16 cellular contexts compared by ENCODE assay signal in genomic region chr2:147025611-147026010, GRCh38.
A peak's percentile ranks its signal among the peaks of the same experiment; 100 is the strongest.
DNase-seq lines count a peak whose midpoint lies in the region; ATAC-seq, FAIRE-seq and TF ChIP-seq lines count a peak whose summit lies in the region.
"Had no signal": no experiment of that assay in that cellular context is flagged by ENCODE, and none has a peak within 500 bp of the region (broad histone marks: within the 10 kb centered on the region; RNA-seq: fewer than 3 reads in every experiment).

No MANE protein-coding gene starts in this region.

- H4K20me1 ChIP-seq in GM23248 (ENCODE audit: insufficient read depth) (no peaks in the 10 kb centered on the region), smooth muscle cell (ENCODE audit: low read depth) (no peaks in the 10 kb centered on the region)

- H3K4me2 ChIP-seq in GM23248 (ENCODE audit: unreplicated experiment) (peak overlapping the region; percentile 56), smooth muscle cell (peak overlapping the region; percentile 64)
- H3K4me2 ChIP-seq: neural progenitor cell had no signal

- no peaks in the 10 kb centered on the region for H3K27me3 ChIP-seq in GM23248 (replicated peaks; ENCODE audit: insufficient read depth)
- no peaks in the 10 kb centered on the region for H3K27me3 ChIP-seq in RWPE2 (ENCODE audit: insufficient read depth, poor library complexity, severe bottlenecking)
- H3K27me3 ChIP-seq in smooth muscle cell (ENCODE audit: low read depth), result no peaks in the 10 kb centered on the region
- H3K27me3 ChIP-seq: neural progenitor cell had no signal

- H3K9me2 ChIP-seq in GM23248 (ENCODE audit: insufficient read depth), result no peaks in the 10 kb centered on the region

- H3K79me2 ChIP-seq in GM23248 (ENCODE audit: insufficient read depth) (no peaks in the 10 kb centered on the region), smooth muscle cell (ENCODE audit: low read depth) (no peaks in the 10 kb centered on the region)

- no peak for FAIRE-seq in GM12892 (lab: Jason Lieb, UNC)
- FAIRE-seq: frontal cortex, small intestine had no signal

- H3K4me3 ChIP-seq in GM23248 (no peak overlapping the region), RWPE2 (ENCODE audit: severe bottlenecking) (no peak overlapping the region), fibroblast of the aortic adventitia (ENCODE audit: low read depth, low read length) (no peak overlapping the region), smooth muscle cell (no peak overlapping the region)
- H3K4me3 ChIP-seq: neural progenitor cell had no signal

- H3K4me1 ChIP-seq in GM23248 (ENCODE audit: insufficient read depth), result peaks cover 27% of the 10 kb centered on the region
- H3K4me1 ChIP-seq in RWPE2 (ENCODE audit: insufficient read depth, poor library complexity, severe bottlenecking), result peaks cover 9% of the 10 kb centered on the region
- H3K4me1 ChIP-seq in smooth muscle cell (ENCODE audit: low read depth), result peaks cover 5% of the 10 kb centered on the region

- peak; percentile 44; the same call in 1 of the 3 replicates for ATAC-seq in RWPE2 (ENCODE audit: low read depth)
- ATAC-seq in HG03565 (IDR thresholded peaks at IDR 0.05; ENCODE audit: unreplicated experiment), result no peak
- ATAC-seq: Panc1 had no signal

- H3F3A ChIP-seq in GM23248 (ENCODE audit: insufficient read depth) (peaks cover 36% of the 10 kb centered on the region), smooth muscle cell (ENCODE audit: low read depth) (peaks cover 4% of the 10 kb centered on the region)

- peak overlapping the region; percentile 88 for H3K27ac ChIP-seq in GM23248
- H3K27ac ChIP-seq in RWPE2 (ENCODE audit: poor library complexity, severe bottlenecking), result peak overlapping the region; percentile 36
- peak overlapping the region; percentile 77 for H3K27ac ChIP-seq in smooth muscle cell (ENCODE audit: low read depth)
- H3K27ac ChIP-seq: neural progenitor cell had no signal

- in situ Hi-C loops in GM23248 (cut with MboI), result no loop called here

- 0 to 4% methylated on average over 1 of the region's 1 CpG for WGBS in GM23248 (ENCODE audit: low coverage in 1 of 2, low lambda C conversion rate in 2 of 2, missing lambda C conversion rate in 2 of 2), 2 experiments
- WGBS in smooth muscle cell (ENCODE audit: low lambda C conversion rate), result 56% methylated on average over 1 of the region's 1 CpG

- DNase-seq in GM23248 (peak; percentile 87), RWPE2 (ENCODE audit: low spot score) (no peak), fibroblast of the aortic adventitia (ENCODE audit: low read depth) (peak; percentile 92), smooth muscle cell (lab: John Stamatoyannopoulos, UW; ENCODE audit: unreplicated experiment) (no peak), NCI-H524 treated with DMSO at 0.1 percent for 48 hours (lab: John Stamatoyannopoulos, UW) (no peak), GM12892 (ENCODE audit: insufficient read length) (no peak)
- DNase-seq: activated gamma-delta T cell treated with Interleukin-2 at 50 U/mL for 16 hours; CD8-positive, alpha-beta memory T cell; HFFc6; NCI-H1436; NCI-H510A; small intestine had no signal

- TF ChIP-seq POLR2A in GM12892 (IDR thresholded peaks at IDR 0.05; ENCODE audit: low read depth, low read length), result no peak

- no peak for TF ChIP-seq CTCF in RWPE2 (IDR thresholded peaks at IDR 0.05; ENCODE audit: poor library complexity, severe bottlenecking)
- TF ChIP-seq CTCF in fibroblast of the aortic adventitia (IDR thresholded peaks at IDR 0.05; ENCODE audit: insufficient read depth, low read length), result no peak
- no peak for TF ChIP-seq CTCF in smooth muscle cell (IDR thresholded peaks at IDR 0.05; ENCODE audit: borderline replicate concordance, insufficient read depth, poor library complexity, severe bottlenecking)

- H3K9ac ChIP-seq in GM23248 (0 out of 2 replicates have a peak overlapping the region, but pooled peaks have one; percentile 9), smooth muscle cell (ENCODE audit: low read depth) (no peak overlapping the region)
- H3K9ac ChIP-seq: neural progenitor cell had no signal

- no peaks in the 10 kb centered on the region for H3K9me3 ChIP-seq in GM23248 (ENCODE audit: low read depth)
- peaks cover 3% of the 10 kb centered on the region for H3K9me3 ChIP-seq in RWPE2 (ENCODE audit: severe bottlenecking)
- H3K9me3 ChIP-seq in smooth muscle cell (replicated peaks; ENCODE audit: low read depth), result no peaks in the 10 kb centered on the region

- H3K36me3 ChIP-seq in GM23248 (ENCODE audit: low read depth), result no peaks in the 10 kb centered on the region
- H3K36me3 ChIP-seq in RWPE2 (ENCODE audit: low read depth), result no peaks in the 10 kb centered on the region
- no peaks in the 10 kb centered on the region for H3K36me3 ChIP-seq in smooth muscle cell (ENCODE audit: low read depth)
- H3K36me3 ChIP-seq: neural progenitor cell had no signal

- H2AFZ ChIP-seq in GM23248 (no peak overlapping the region; the same call in 1 of the 2 replicates), smooth muscle cell (ENCODE audit: low read depth) (no peak overlapping the region)
- H2AFZ ChIP-seq: neural progenitor cell had no signal

Comparison
In these comparisons a context has a peak if more than half of its experiments do, and no peak if none do; other contexts are left out.
1. DNase-seq: peak in GM23248 (single experiment) and fibroblast of the aortic adventitia (single experiment); none in RWPE2 (single experiment), smooth muscle cell (single experiment), NCI-H524 treated with DMSO at 0.1 percent for 48 hours (single experiment) and GM12892 (single experiment).
2. H3K27ac ChIP-seq: peak in every context shown above with its lines; median percentile 88 in GM23248; 77 in smooth muscle cell; 36 in RWPE2.